ENCODE assay signal across 2 cellular contexts in the genomic region with DNA sequence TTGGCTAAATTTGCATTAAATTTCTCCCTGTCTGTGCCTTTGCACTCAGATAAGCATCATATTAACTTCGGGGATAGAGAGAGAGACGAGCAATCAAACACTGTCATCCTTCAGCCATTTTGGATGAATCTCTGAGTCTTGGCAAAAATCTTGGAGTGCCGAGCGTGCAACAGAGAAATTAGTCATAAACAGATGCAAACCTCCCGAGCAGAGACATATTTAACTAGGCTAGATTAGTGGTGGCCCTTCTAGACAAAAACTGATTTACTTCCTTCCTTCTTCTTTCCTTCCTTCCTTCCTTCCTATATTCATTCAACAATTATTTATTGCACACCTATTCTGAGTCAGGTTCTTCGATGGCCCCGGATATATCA.
TF ChIP-seq lines count a peak whose summit lies in the region.

No MANE protein-coding gene starts in this region.

TF ChIP-seq in HEK293, 187 proteins besides CTCF, POLR2A, EP300 and RAD21:
- TF ChIP-seq, protein P1, sequence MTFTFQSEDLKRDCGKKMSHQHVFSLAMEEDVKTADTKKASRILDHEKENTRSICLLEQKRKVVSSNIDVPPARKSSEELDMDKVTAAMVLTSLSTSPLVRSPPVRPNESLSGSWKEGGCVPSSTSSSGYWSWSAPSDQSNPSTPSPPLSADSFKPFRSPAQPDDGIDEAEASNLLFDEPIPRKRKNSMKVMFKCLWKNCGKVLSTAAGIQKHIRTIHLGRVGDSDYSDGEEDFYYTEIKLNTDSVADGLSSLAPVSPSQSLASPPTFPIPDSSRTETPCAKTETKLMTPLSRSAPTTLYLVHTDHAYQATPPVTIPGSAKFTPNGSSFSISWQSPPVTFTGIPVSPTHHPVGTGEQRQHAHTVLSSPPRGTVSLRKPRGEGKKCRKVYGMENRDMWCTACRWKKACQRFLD (tag by site-specific recombination; IDR thresholded peaks at IDR 0.05), result no peak
- no peak for TF ChIP-seq GLIS2 (tag by site-specific recombination; IDR thresholded peaks at IDR 0.05)
- 0 out of 2 replicates have a peak, but pooled peaks have one; percentile 25 for TF ChIP-seq ZBTB17 (tag by site-specific recombination; IDR thresholded peaks at IDR 0.05)
TF ChIP-seq in HEK293: peak in this region for 1.

TF ChIP-seq in endothelial cell of umbilical vein, 7 proteins besides CTCF, POLR2A, EP300 and RAD21 (continued from another document):
- TF ChIP-seq, protein P2, sequence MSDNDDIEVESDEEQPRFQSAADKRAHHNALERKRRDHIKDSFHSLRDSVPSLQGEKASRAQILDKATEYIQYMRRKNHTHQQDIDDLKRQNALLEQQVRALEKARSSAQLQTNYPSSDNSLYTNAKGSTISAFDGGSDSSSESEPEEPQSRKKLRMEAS (IDR thresholded peaks at IDR 0.05; ENCODE audit: insufficient read depth, insufficient read length), result no peak
- TF ChIP-seq JUN (IDR thresholded peaks at IDR 0.05; ENCODE audit: borderline replicate concordance, insufficient read depth, insufficient read length, low read depth) (no peak), EZH2 (IDR thresholded peaks at IDR 0.05; ENCODE audit: borderline replicate concordance, low read depth, low read length, severe bottlenecking) (no peak), MYC (IDR thresholded peaks at IDR 0.05; ENCODE audit: low read depth, low read length) (no peak), GATA2 (IDR thresholded peaks at IDR 0.05; ENCODE audit: insufficient read depth, insufficient read length, low read depth, low read length) (no peak)
TF ChIP-seq in endothelial cell of umbilical vein: peak in this region for 0.
